In genomic region chr21:43975469-43976098, GRCh38 we compare ENCODE assay signal across 8 cellular contexts. TPM values are rescaled to one million over a fixed set of nuclear protein-coding genes. Genes with fewer than 3 reads are reported as not detected.
DNase-seq lines count a peak whose midpoint lies in the region; ATAC-seq and TF ChIP-seq lines count a peak whose summit lies in the region.

No MANE protein-coding gene starts in this region.

- peaks cover 2% of the 10 kb centered on the region for H3K4me1 Mint-ChIP-seq in endothelial cell (ENCODE audit: unreplicated experiment)

- H3K9me3 Mint-ChIP-seq in endothelial cell (ENCODE audit: unreplicated experiment): no peaks in the 10 kb centered on the region

- peaks cover 9% of the 10 kb centered on the region for H3K36me3 Mint-ChIP-seq in endothelial cell (ENCODE audit: low read depth, unreplicated experiment)

- peaks cover 10% of the 10 kb centered on the region for H3K27me3 Mint-ChIP-seq in endothelial cell (ENCODE audit: unreplicated experiment)

- no peak overlapping the region for H3K4me3 Mint-ChIP-seq in endothelial cell (ENCODE audit: unreplicated experiment)

- peak; percentile 50 for ATAC-seq in HG02798 (IDR thresholded peaks at IDR 0.05; ENCODE audit: poor library complexity, unreplicated experiment)
- no peak for ATAC-seq in GM19463 (IDR thresholded peaks at IDR 0.05; ENCODE audit: unreplicated experiment)

- H3K27ac Mint-ChIP-seq in endothelial cell (ENCODE audit: unreplicated experiment): no peak overlapping the region

- TF ChIP-seq CTCF in endothelial cell (IDR thresholded peaks at IDR 0.05; ENCODE audit: unreplicated experiment): peak; percentile 76

- DNase-seq in COLO829 (ENCODE audit: low spot score): peak; percentile 56
- peak; percentile 79 for DNase-seq in NCI-H82 (lab: John Stamatoyannopoulos, UW)
- DNase-seq in activated CD8-positive, alpha-beta memory T cell treated with anti-CD3 and anti-CD28 coated beads for 4 hours (ENCODE audit: low read depth in 2 of 2): peak; percentile 62 to 64
- peak; percentile 83 for DNase-seq in endothelial cell (ENCODE audit: low spot score)
- peak; percentile 75 for DNase-seq in midbrain (lab: John Stamatoyannopoulos, UW)
- peak; percentile 50 to 63 for DNase-seq in stimulated activated CD8-positive, alpha-beta memory T cell treated with anti-CD3 and anti-CD28 coated beads, Interleukin-4, amount 100 ng/mL, for 1 hour (ENCODE audit: low read depth in 2 of 2, low spot score in 1 of 2)

RNA-seq across cellular contexts. Expression of gene TRAPPC10, which starts 36.5 kb away (rescaled TPM):
- 28.4 TPM for total RNA-seq in endothelial cell (ENCODE audit: unreplicated experiment)
